Comparison of ENCODE assay signal across 1 cellular context in the genomic region with DNA sequence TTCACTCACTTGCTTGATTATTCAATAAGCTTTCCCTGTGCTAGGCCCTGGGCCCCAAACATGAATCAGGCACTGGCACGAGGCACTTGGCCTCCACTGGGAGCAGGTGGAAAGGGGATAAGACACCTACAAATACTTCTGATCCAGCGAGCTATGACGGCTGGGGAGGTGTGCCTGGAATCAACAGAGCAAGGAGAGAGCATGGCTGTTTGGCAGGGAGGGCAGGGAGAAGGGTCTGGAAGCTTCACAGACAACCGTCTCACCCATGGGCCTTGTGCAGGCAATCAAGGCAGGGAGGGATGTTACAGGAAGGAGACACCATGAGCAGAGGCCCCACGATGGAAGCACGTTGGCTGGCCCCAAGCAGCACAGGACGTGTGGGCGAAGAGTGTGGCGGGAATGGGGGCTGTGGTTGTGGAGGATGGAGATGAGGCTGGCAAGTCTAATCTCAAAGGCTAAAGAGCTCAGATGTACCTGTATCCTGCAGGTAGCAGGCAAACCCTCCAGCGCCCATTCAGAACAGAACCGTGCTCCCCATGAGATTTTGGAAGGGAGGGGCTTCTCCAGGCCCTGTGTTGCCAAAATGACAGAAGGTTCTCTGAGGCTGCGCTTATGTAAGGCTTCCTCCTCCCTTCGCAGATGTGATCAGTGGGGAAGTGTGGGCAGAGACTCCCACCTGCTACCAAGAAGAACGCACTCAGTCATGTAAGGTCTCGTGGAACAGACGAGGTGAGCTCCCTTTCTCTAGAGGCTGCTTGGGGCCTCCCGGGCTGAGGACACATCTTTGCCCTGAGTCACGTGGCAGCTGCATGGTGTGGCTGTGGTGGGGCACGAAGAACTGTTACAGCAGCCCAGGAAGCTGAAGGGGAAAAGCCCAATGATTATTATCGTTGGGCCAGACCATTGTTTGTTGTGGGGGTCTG.
TF ChIP-seq lines count a peak whose summit lies in the region.

No MANE protein-coding gene starts in this region.

TF ChIP-seq in HepG2, 621 proteins besides CTCF, POLR2A, EP300 and RAD21 (continued from another document):
- TF ChIP-seq, protein P1, sequence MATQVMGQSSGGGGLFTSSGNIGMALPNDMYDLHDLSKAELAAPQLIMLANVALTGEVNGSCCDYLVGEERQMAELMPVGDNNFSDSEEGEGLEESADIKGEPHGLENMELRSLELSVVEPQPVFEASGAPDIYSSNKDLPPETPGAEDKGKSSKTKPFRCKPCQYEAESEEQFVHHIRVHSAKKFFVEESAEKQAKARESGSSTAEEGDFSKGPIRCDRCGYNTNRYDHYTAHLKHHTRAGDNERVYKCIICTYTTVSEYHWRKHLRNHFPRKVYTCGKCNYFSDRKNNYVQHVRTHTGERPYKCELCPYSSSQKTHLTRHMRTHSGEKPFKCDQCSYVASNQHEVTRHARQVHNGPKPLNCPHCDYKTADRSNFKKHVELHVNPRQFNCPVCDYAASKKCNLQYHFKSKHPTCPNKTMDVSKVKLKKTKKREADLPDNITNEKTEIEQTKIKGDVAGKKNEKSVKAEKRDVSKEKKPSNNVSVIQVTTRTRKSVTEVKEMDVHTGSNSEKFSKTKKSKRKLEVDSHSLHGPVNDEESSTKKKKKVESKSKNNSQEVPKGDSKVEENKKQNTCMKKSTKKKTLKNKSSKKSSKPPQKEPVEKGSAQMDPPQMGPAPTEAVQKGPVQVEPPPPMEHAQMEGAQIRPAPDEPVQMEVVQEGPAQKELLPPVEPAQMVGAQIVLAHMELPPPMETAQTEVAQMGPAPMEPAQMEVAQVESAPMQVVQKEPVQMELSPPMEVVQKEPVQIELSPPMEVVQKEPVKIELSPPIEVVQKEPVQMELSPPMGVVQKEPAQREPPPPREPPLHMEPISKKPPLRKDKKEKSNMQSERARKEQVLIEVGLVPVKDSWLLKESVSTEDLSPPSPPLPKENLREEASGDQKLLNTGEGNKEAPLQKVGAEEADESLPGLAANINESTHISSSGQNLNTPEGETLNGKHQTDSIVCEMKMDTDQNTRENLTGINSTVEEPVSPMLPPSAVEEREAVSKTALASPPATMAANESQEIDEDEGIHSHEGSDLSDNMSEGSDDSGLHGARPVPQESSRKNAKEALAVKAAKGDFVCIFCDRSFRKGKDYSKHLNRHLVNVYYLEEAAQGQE (IDR thresholded peaks at IDR 0.05; ENCODE audit: borderline replicate concordance in 1 of 2, low read depth in 1 of 2, low read length in 2 of 2), result no peak
